ENCODE assay signal across 1 cellular context in the genomic region with DNA sequence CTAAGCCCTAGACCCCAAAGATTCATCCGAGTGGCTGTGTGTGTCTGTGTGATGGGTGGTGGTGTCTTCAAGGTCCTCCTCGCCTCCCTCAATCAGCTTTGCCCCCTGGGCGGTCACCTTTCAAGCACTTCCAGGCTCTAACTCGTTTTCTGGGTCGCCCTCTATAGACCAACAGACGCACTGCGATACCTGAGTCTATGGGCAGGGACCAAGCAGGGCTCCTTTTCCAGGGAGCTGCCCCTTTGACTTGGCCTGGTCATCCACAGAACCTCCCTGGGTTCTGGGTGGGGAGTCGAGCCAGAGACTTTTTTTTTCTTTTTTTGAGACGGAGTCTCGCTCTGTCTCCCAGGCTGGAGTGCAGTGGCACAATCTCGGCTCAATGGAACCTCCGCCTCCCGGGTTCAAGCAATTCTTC.
TF ChIP-seq lines count a peak whose summit lies in the region.

No MANE protein-coding gene starts in this region.

TF ChIP-seq in K562, 482 proteins besides CTCF, POLR2A, EP300 and RAD21 (continued from another document and continues in another):
- TF ChIP-seq ETV6 (IDR thresholded peaks at IDR 0.05; ENCODE audit: borderline replicate concordance in 1 of 2, low read depth in 2 of 2, low read length in 1 of 2) (no peak), ETV6 (CRISPR knock-in tag; IDR thresholded peaks at IDR 0.05; ENCODE audit: borderline replicate concordance) (no peak), ZFP36 (IDR thresholded peaks at IDR 0.05; ENCODE audit: low read depth, low read length, partially characterized antibody) (no peak), NFXL1 (CRISPR knock-in tag; IDR thresholded peaks at IDR 0.05) (no peak), ZNF830 (CRISPR knock-in tag; IDR thresholded peaks at IDR 0.05) (no peak), ZNF444 (CRISPR knock-in tag; IDR thresholded peaks at IDR 0.05) (no peak), ZNF384 (IDR thresholded peaks at IDR 0.05; ENCODE audit: low read depth, low read length) (peak; percentile 36; the same call in 1 of the 2 replicates), CBX8 (IDR thresholded peaks at IDR 0.05; ENCODE audit: borderline replicate concordance, extremely low read depth, low read depth, low read length, poor library complexity, severe bottlenecking) (no peak), RBM22 (IDR thresholded peaks at IDR 0.05; ENCODE audit: low read depth, low read length, poor library complexity, severe bottlenecking) (no peak), ZBTB12 (CRISPR knock-in tag; IDR thresholded peaks at IDR 0.05) (no peak), YY1 (IDR thresholded peaks at IDR 0.05; ENCODE audit: borderline replicate concordance in 1 of 3, control insufficient read depth in 1 of 3, extremely low read depth in 1 of 3, insufficient read depth in 3 of 3, insufficient read length in 1 of 3, insufficient replicate concordance in 2 of 3, low read depth in 1 of 3, low read length in 2 of 3) (peak in 1 of 3 experiments; percentile 34), ZNF717 (CRISPR knock-in tag; IDR thresholded peaks at IDR 0.05) (no peak), ATF6 (CRISPR knock-in tag; IDR thresholded peaks at IDR 0.05) (peak; percentile 40; the same call in 1 of the 2 replicates), ZNF583 (CRISPR knock-in tag; IDR thresholded peaks at IDR 0.05) (no peak), RBM17 (IDR thresholded peaks at IDR 0.05; ENCODE audit: borderline replicate concordance, low read depth, low read length) (no peak), PHF8 (IDR thresholded peaks at IDR 0.05; ENCODE audit: borderline replicate concordance, low read length) (no peak), ZFPM2 (CRISPR knock-in tag; IDR thresholded peaks at IDR 0.05) (no peak), MXD1 (CRISPR knock-in tag; IDR thresholded peaks at IDR 0.05; ENCODE audit: borderline replicate concordance, poor library complexity, severe bottlenecking) (no peak), FOXP1 (CRISPR knock-in tag; IDR thresholded peaks at IDR 0.05) (peak; percentile 35; the same call in 1 of the 2 replicates), ETV5 (CRISPR knock-in tag; IDR thresholded peaks at IDR 0.05; ENCODE audit: low read depth) (no peak), POLR3A (IDR thresholded peaks at IDR 0.05; ENCODE audit: borderline replicate concordance, extremely low read depth, insufficient read depth, insufficient read length) (no peak), E2F8 (IDR thresholded peaks at IDR 0.05; ENCODE audit: low read depth, partially characterized antibody) (no peak), UBTF (IDR thresholded peaks at IDR 0.05; ENCODE audit: borderline replicate concordance in 1 of 2, low read depth in 2 of 2, low read length in 2 of 2) (peak in 1 of 2 experiments; percentile 81; a peak in 1 of 4 replicates), ZNF316 (IDR thresholded peaks at IDR 0.05) (no peak), RUNX1 (IDR thresholded peaks at IDR 0.05; ENCODE audit: low read depth) (no peak), ZNF77 (CRISPR knock-in tag; IDR thresholded peaks at IDR 0.05) (no peak), NKRF (IDR thresholded peaks at IDR 0.05; ENCODE audit: borderline replicate concordance) (no peak), ZNF696 (CRISPR knock-in tag; conservative IDR thresholded peaks at IDR 0.05) (no peak), TEAD4 (IDR thresholded peaks at IDR 0.05; ENCODE audit: low read length) (no peak), TEAD4 (CRISPR knock-in tag; IDR thresholded peaks at IDR 0.05; ENCODE audit: borderline replicate concordance) (0 out of 2 replicates have a peak, but pooled peaks have one; percentile 48), POLR2H (tag; IDR thresholded peaks at IDR 0.05; ENCODE audit: low read depth) (no peak), NFIX (CRISPR knock-in tag; IDR thresholded peaks at IDR 0.05; ENCODE audit: low read depth) (no peak), JUN (IDR thresholded peaks at IDR 0.05; ENCODE audit: borderline replicate concordance, low read depth, low read length) (no peak), JUN (CRISPR knock-in tag; IDR thresholded peaks at IDR 0.05; ENCODE audit: borderline replicate concordance) (no peak), SMARCA5 (IDR thresholded peaks at IDR 0.05) (no peak), ADNP (tag; IDR thresholded peaks at IDR 0.05) (no peak), NFIC (IDR thresholded peaks at IDR 0.05) (no peak), ZC3H11A (IDR thresholded peaks at IDR 0.05; ENCODE audit: low read depth, low read length) (peak; percentile 56; the same call in 1 of the 2 replicates), ESRRA (IDR thresholded peaks at IDR 0.05; ENCODE audit: borderline replicate concordance, low read depth) (peak; percentile 82)
- TF ChIP-seq, protein P1, sequence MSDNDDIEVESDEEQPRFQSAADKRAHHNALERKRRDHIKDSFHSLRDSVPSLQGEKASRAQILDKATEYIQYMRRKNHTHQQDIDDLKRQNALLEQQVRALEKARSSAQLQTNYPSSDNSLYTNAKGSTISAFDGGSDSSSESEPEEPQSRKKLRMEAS (CRISPR knock-in tag; IDR thresholded peaks at IDR 0.05): peak; percentile 57; the same call in 1 of the 2 replicates
- TF ChIP-seq, protein P2, sequence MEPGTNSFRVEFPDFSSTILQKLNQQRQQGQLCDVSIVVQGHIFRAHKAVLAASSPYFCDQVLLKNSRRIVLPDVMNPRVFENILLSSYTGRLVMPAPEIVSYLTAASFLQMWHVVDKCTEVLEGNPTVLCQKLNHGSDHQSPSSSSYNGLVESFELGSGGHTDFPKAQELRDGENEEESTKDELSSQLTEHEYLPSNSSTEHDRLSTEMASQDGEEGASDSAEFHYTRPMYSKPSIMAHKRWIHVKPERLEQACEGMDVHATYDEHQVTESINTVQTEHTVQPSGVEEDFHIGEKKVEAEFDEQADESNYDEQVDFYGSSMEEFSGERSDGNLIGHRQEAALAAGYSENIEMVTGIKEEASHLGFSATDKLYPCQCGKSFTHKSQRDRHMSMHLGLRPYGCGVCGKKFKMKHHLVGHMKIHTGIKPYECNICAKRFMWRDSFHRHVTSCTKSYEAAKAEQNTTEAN (CRISPR knock-in tag; IDR thresholded peaks at IDR 0.05): 0 out of 2 replicates have a peak, but pooled peaks have one; percentile 47
- TF ChIP-seq, protein P3, sequence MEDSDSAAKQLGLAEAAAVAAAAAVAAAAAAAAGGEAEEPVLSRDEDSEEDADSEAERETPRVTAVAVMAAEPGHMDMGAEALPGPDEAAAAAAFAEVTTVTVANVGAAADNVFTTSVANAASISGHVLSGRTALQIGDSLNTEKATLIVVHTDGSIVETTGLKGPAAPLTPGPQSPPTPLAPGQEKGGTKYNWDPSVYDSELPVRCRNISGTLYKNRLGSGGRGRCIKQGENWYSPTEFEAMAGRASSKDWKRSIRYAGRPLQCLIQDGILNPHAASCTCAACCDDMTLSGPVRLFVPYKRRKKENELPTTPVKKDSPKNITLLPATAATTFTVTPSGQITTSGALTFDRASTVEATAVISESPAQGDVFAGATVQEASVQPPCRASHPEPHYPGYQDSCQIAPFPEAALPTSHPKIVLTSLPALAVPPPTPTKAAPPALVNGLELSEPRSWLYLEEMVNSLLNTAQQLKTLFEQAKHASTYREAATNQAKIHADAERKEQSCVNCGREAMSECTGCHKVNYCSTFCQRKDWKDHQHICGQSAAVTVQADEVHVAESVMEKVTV (CRISPR knock-in tag; IDR thresholded peaks at IDR 0.05): peak; percentile 50; the same call in 1 of the 2 replicates
- TF ChIP-seq, protein P4, sequence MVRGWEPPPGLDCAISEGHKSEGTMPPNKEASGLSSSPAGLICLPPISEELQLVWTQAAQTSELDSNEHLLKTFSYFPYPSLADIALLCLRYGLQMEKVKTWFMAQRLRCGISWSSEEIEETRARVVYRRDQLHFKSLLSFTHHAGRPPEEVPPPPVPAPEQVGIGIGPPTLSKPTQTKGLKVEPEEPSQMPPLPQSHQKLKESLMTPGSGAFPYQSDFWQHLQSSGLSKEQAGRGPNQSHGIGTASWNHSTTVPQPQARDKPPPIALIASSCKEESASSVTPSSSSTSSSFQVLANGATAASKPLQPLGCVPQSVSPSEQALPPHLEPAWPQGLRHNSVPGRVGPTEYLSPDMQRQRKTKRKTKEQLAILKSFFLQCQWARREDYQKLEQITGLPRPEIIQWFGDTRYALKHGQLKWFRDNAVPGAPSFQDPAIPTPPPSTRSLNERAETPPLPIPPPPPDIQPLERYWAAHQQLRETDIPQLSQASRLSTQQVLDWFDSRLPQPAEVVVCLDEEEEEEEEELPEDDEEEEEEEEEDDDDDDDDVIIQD (CRISPR knock-in tag; IDR thresholded peaks at IDR 0.05): no peak
- TF ChIP-seq, protein P5, sequence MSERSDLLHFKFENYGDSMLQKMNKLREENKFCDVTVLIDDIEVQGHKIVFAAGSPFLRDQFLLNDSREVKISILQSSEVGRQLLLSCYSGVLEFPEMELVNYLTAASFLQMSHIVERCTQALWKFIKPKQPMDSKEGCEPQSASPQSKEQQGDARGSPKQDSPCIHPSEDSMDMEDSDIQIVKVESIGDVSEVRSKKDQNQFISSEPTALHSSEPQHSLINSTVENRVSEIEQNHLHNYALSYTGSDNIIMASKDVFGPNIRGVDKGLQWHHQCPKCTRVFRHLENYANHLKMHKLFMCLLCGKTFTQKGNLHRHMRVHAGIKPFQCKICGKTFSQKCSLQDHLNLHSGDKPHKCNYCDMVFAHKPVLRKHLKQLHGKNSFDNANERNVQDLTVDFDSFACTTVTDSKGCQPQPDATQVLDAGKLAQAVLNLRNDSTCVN (CRISPR knock-in tag; IDR thresholded peaks at IDR 0.05): no peak
